In genomic region chr18:23872701-23873550, GRCh38 we compare ENCODE assay signal across 9 cellular contexts.
A peak's percentile ranks its signal among the peaks of the same experiment; 100 is the strongest.
DNase-seq lines count a peak whose midpoint lies in the region; ATAC-seq and TF ChIP-seq lines count a peak whose summit lies in the region.
"Had no signal": no experiment of that assay in that cellular context is flagged by ENCODE, and none has a peak within 500 bp of the region (broad histone marks: within the 10 kb centered on the region; RNA-seq: fewer than 3 reads in every experiment).

No MANE protein-coding gene starts in this region.

- intact Hi-C loops in activated CD4-positive, alpha-beta T cell treated with anti-CD3 and anti-CD28 coated beads for 36 hours (cut with DNase I, micrococcal nuclease) = no loop called here
- intact Hi-C loops in activated CD4-positive, alpha-beta T cell treated with anti-CD3 and anti-CD28 coated beads, Interleukin-2, amount 10 ng/mL, durations not matched to agents 24 days and 14 days (cut with micrococcal nuclease) = no loop called here
- intact Hi-C loops in spleen (cut with DNase I; ENCODE audit: low total_unique reads) = no loop called here

- TF ChIP-seq CTCF in mesothelial cell of epicardium (IDR thresholded peaks at IDR 0.05; ENCODE audit: unreplicated experiment) (no peak), type B pancreatic cell (conservative IDR thresholded peaks at IDR 0.05) (no peak), spleen (IDR thresholded peaks at IDR 0.05 in 8 of 11, conservative IDR thresholded peaks at IDR 0.05 in 3 of 11) (no peak)

- POLR2A ChIA-PET in activated CD4-positive, alpha-beta T cell treated with anti-CD3 and anti-CD28 coated beads for 36 hours (lab: Charles Lee) = no interaction called here

- no peak overlapping the region for H3K27ac ChIP-seq in spleen

- H3K36me3 ChIP-seq in spleen = no peaks in the 10 kb centered on the region

- H3K4me1 ChIP-seq in spleen = peaks cover 0 to 43% (median 15%) of the 10 kb centered on the region in 6 donors

- no peaks in the 10 kb centered on the region for H3K9me3 ChIP-seq in spleen

- peak; percentile 58 for ATAC-seq in activated CD4-positive, alpha-beta T cell treated with anti-CD3 and anti-CD28 coated beads for 36 hours

- no peak overlapping the region for H3K4me3 ChIP-seq in spleen

- CTCF ChIA-PET in activated CD4-positive, alpha-beta T cell treated with anti-CD3 and anti-CD28 coated beads for 36 hours (lab: Charles Lee) = interaction anchor here (0.9 kb wide), 1 partner anchor 46 kb away, joined by 3 read pairs; no protein-coding TSS in a partner anchor

- H3K9me3 Mint-ChIP-seq in activated CD4-positive, alpha-beta T cell treated with anti-CD3 and anti-CD28 coated beads for 36 hours (ENCODE audit: low read depth) = no peaks in the 10 kb centered on the region
- H3K9me3 Mint-ChIP-seq in activated CD4-positive, alpha-beta T cell treated with anti-CD3 and anti-CD28 coated beads, Interleukin-2, amount 10 ng/mL, durations not matched to agents 24 days and 14 days = no peaks in the 10 kb centered on the region
- H3K9me3 Mint-ChIP-seq in mesothelial cell of epicardium (no peaks in the 10 kb centered on the region), type B pancreatic cell (no peaks in the 10 kb centered on the region)

- no peaks in the 10 kb centered on the region for H3K36me3 Mint-ChIP-seq in activated CD4-positive, alpha-beta T cell treated with anti-CD3 and anti-CD28 coated beads for 36 hours (ENCODE audit: low read depth)
- no peaks in the 10 kb centered on the region for H3K36me3 Mint-ChIP-seq in activated CD4-positive, alpha-beta T cell treated with anti-CD3 and anti-CD28 coated beads, Interleukin-2, amount 10 ng/mL, durations not matched to agents 24 days and 14 days (ENCODE audit: low read depth)
- H3K36me3 Mint-ChIP-seq in mesothelial cell of epicardium (no peaks in the 10 kb centered on the region), type B pancreatic cell (no peaks in the 10 kb centered on the region)

- no peaks in the 10 kb centered on the region for H3K27me3 Mint-ChIP-seq in activated CD4-positive, alpha-beta T cell treated with anti-CD3 and anti-CD28 coated beads for 36 hours
- H3K27me3 Mint-ChIP-seq in activated CD4-positive, alpha-beta T cell treated with anti-CD3 and anti-CD28 coated beads, Interleukin-2, amount 10 ng/mL, durations not matched to agents 24 days and 14 days = peaks cover 33% of the 10 kb centered on the region
- peaks cover 11% of the 10 kb centered on the region for H3K27me3 Mint-ChIP-seq in mesothelial cell of epicardium (ENCODE audit: low read depth)
- peaks cover 25% of the 10 kb centered on the region for H3K27me3 Mint-ChIP-seq in type B pancreatic cell

- no peak overlapping the region for H3K27ac Mint-ChIP-seq in activated CD4-positive, alpha-beta T cell treated with anti-CD3 and anti-CD28 coated beads for 36 hours
- no peak overlapping the region for H3K27ac Mint-ChIP-seq in activated CD4-positive, alpha-beta T cell treated with anti-CD3 and anti-CD28 coated beads, Interleukin-2, amount 10 ng/mL, durations not matched to agents 24 days and 14 days
- H3K27ac Mint-ChIP-seq in mesothelial cell of epicardium (peak overlapping the region; percentile 45), type B pancreatic cell (peak overlapping the region; percentile 85)

- no peaks in the 10 kb centered on the region for H3K27me3 ChIP-seq in spleen (replicated peaks in 1 of 7)

- peaks cover 28% of the 10 kb centered on the region for H3K4me1 Mint-ChIP-seq in activated CD4-positive, alpha-beta T cell treated with anti-CD3 and anti-CD28 coated beads for 36 hours
- H3K4me1 Mint-ChIP-seq in activated CD4-positive, alpha-beta T cell treated with anti-CD3 and anti-CD28 coated beads, Interleukin-2, amount 10 ng/mL, durations not matched to agents 24 days and 14 days = peaks cover 22% of the 10 kb centered on the region
- H3K4me1 Mint-ChIP-seq in mesothelial cell of epicardium (peaks cover 35% of the 10 kb centered on the region), type B pancreatic cell (ENCODE audit: unreplicated experiment) (peaks cover 16% of the 10 kb centered on the region)

- WGBS in spleen, 5 donors = 87 to 88% (median 87%) methylated on average over 23 to 25 of the region's 25 CpGs

- TF ChIP-seq POLR2A in spleen (IDR thresholded peaks at IDR 0.05) = no peak

- DNase-seq in activated CD4-positive, alpha-beta T cell treated with anti-CD3 and anti-CD28 coated beads for 36 hours = peak; percentile 53
- DNase-seq in activated CD4-positive, alpha-beta T cell treated with anti-CD3 and anti-CD28 coated beads, Interleukin-2, amount 10 ng/mL, durations not matched to agents 24 days and 14 days = no peak
- DNase-seq in activated naive CD4-positive, alpha-beta T cell treated with anti-CD3 and anti-CD28 coated beads, Interleukin-2, amount 50 U/mL, for 16 hours = peak; percentile 41
- no peak for DNase-seq in mesothelial cell of epicardium (ENCODE audit: low spot score in 2 of 2, unreplicated experiment in 2 of 2)
- peak; percentile 66 for DNase-seq in type B pancreatic cell (ENCODE audit: extremely low spot score, unreplicated experiment)
- no peak for DNase-seq in NCI-H774 (lab: John Stamatoyannopoulos, UW)
- no peak for DNase-seq in spleen
- DNase-seq in HCEC 1CT = no peak
- DNase-seq: kidney glomerular epithelial cell had no signal

- H3K4me3 Mint-ChIP-seq in activated CD4-positive, alpha-beta T cell treated with anti-CD3 and anti-CD28 coated beads for 36 hours = no peak overlapping the region
- no peak overlapping the region for H3K4me3 Mint-ChIP-seq in activated CD4-positive, alpha-beta T cell treated with anti-CD3 and anti-CD28 coated beads, Interleukin-2, amount 10 ng/mL, durations not matched to agents 24 days and 14 days
- H3K4me3 Mint-ChIP-seq in mesothelial cell of epicardium = peak overlapping the region; percentile 33
- peak overlapping the region; percentile 63 for H3K4me3 Mint-ChIP-seq in type B pancreatic cell

Comparison
In these comparisons a context has a peak if more than half of its experiments do, and no peak if none do; other contexts are left out.
1. DNase-seq: peak in activated CD4-positive, alpha-beta T cell treated with anti-CD3 and anti-CD28 coated beads for 36 hours (single experiment), activated naive CD4-positive, alpha-beta T cell treated with anti-CD3 and anti-CD28 coated beads, Interleukin-2, amount 50 U/mL, for 16 hours (single experiment) and type B pancreatic cell (single experiment); none in activated CD4-positive, alpha-beta T cell treated with anti-CD3 and anti-CD28 coated beads, Interleukin-2, amount 10 ng/mL, durations not matched to agents 24 days and 14 days (single experiment), mesothelial cell of epicardium (0 of 2), NCI-H774 (single experiment), spleen (single experiment) and HCEC 1CT (single experiment).
2. H3K27ac Mint-ChIP-seq: peak in mesothelial cell of epicardium (single experiment) and type B pancreatic cell (single experiment); none in activated CD4-positive, alpha-beta T cell treated with anti-CD3 and anti-CD28 coated beads for 36 hours (single experiment) and activated CD4-positive, alpha-beta T cell treated with anti-CD3 and anti-CD28 coated beads, Interleukin-2, amount 10 ng/mL, durations not matched to agents 24 days and 14 days (single experiment).
3. H3K4me3 Mint-ChIP-seq: peak in mesothelial cell of epicardium (single experiment) and type B pancreatic cell (single experiment); none in activated CD4-positive, alpha-beta T cell treated with anti-CD3 and anti-CD28 coated beads for 36 hours (single experiment) and activated CD4-positive, alpha-beta T cell treated with anti-CD3 and anti-CD28 coated beads, Interleukin-2, amount 10 ng/mL, durations not matched to agents 24 days and 14 days (single experiment).